1 cellular context compared by ENCODE assay signal in the genomic region with DNA sequence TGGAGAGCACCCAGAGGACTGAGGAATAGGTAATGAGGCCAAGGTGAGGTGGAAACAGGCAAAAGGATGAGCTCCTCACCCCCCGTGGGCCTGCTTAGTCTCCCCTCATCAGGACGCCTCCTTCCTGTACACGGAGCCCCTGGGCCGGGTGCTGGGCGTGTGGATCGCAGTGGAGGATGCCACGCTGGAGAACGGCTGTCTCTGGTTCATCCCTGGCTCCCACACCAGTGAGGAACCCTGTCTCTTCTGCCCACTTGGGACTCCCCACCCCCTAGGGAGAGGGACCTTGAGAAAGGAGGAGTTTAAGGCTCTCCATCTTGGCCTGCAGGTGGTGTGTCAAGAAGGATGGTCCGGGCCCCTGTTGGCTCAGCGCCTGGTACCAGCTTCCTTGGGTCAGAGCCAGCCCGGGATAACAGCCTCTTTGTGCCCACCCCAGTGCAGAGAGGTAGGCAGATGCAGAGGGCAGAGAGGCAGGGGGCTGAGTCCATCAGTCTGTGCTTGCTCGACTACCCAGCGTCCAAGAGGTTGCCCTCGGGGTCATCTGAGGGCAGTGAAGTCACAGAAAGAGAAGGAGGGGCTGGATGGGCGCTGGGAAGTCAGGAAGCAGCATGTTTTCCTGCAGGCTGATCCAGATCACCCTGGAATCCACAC.
TF ChIP-seq lines count a peak whose summit lies in the region.

No MANE protein-coding gene starts in this region.

TF ChIP-seq in K562, 482 proteins besides CTCF, POLR2A, EP300 and RAD21:
- TF ChIP-seq NFIC (IDR thresholded peaks at IDR 0.05): peak; percentile 17; the same call in 1 of the 2 replicates
- no peak for TF ChIP-seq ZBED1 (IDR thresholded peaks at IDR 0.05)
